In genomic region chr13:77696006-77696862, GRCh38 we compare ENCODE assay signal across 10 cellular contexts. TPM values are rescaled to one million over a fixed set of nuclear protein-coding genes. Genes with fewer than 3 reads are reported as not detected.
DNase-seq lines count a peak whose midpoint lies in the region; ATAC-seq, FAIRE-seq and TF ChIP-seq lines count a peak whose summit lies in the region.
"Had no signal": no experiment of that assay in that cellular context is flagged by ENCODE, and none has a peak within 500 bp of the region (broad histone marks: within the 10 kb centered on the region; RNA-seq: fewer than 3 reads in every experiment).

No MANE protein-coding gene starts in this region.

- DNase-seq in SK-N-SH: peak; percentile 45
- DNase-seq in NCI-H345 treated with DMSO at 0.1 percent for 48 hours (lab: John Stamatoyannopoulos, UW; ENCODE audit: unreplicated experiment): peak; percentile 38
- DNase-seq in esophagus muscularis mucosa (ENCODE audit: extremely low spot score): no peak
- peak; percentile 3 for DNase-seq in small intestine
- DNase-seq in iPS-NIHi11 (ENCODE audit: low spot score): no peak
- no peak for DNase-seq in NCI-H510A (lab: John Stamatoyannopoulos, UW)
- no peak for DNase-seq in tibial nerve (ENCODE audit: low spot score in 2 of 2)

- no peaks in the 10 kb centered on the region for H3K36me3 ChIP-seq in SK-N-SH (replicated peaks in 1 of 2; ENCODE audit: control insufficient read depth in 1 of 2, insufficient read depth in 2 of 2, low read length in 1 of 2)
- no peaks in the 10 kb centered on the region for H3K36me3 ChIP-seq in esophagus muscularis mucosa
- H3K36me3 ChIP-seq in small intestine (ENCODE audit: control insufficient read depth in 2 of 2, insufficient read depth in 2 of 2, low read length in 2 of 2): no peaks in the 10 kb centered on the region
- no peaks in the 10 kb centered on the region for H3K36me3 ChIP-seq in tibial nerve

- ATAC-seq in SK-N-SH treated with all-trans-retinoic acid at 6 μM for 48 hours: no peak

- no peak for TF ChIP-seq RAD21 in SK-N-SH (IDR thresholded peaks at IDR 0.05; ENCODE audit: low read length)

- H2AFZ ChIP-seq in SK-N-SH (ENCODE audit: low read depth): no peak overlapping the region

- H3K4me3 ChIP-seq in SK-N-SH (ENCODE audit: low read depth in 2 of 2, low read length in 1 of 2) (peak overlapping the region in 1 of 2 experiments; percentile 31; a peak in 1 of 4 replicates), esophagus muscularis mucosa (peak overlapping the region; percentile 1 to 85 (median 74)), small intestine (ENCODE audit: low read depth in 1 of 2, low read length in 2 of 2) (no peak overlapping the region), tibial nerve (peak overlapping the region in 2 of 4 donors; percentile 63 to 83)

- TF ChIP-seq EP300 in SK-N-SH (IDR thresholded peaks at IDR 0.05; ENCODE audit: borderline replicate concordance in 1 of 2, low read depth in 1 of 2, low read length in 1 of 2) (no peak), esophagus muscularis mucosa (IDR thresholded peaks at IDR 0.05) (no peak), tibial nerve (IDR thresholded peaks at IDR 0.05) (no peak)

- no peak for TF ChIP-seq CTCF in SK-N-SH (IDR thresholded peaks at IDR 0.05)
- no peak for TF ChIP-seq CTCF in esophagus muscularis mucosa (IDR thresholded peaks at IDR 0.05)
- no peak for TF ChIP-seq CTCF in tibial nerve (IDR thresholded peaks at IDR 0.05)

- no peaks in the 10 kb centered on the region for H4K20me1 ChIP-seq in SK-N-SH (ENCODE audit: insufficient read depth)

- CTCF ChIA-PET in SK-N-SH (lab: Yijun Ruan, JAX): interaction anchor here (0.6 to 2.3 kb wide), 3 partner anchors 29 to 103 kb away, joined by 3 to 9 read pairs (median 7); no protein-coding TSS in a partner anchor

- H3K27me3 ChIP-seq in SK-N-SH (ENCODE audit: insufficient read depth) (peaks cover 10% of the 10 kb centered on the region; the same call in 1 of the 2 replicates), esophagus muscularis mucosa (peaks cover 0 to 10% (median 0%) of the 10 kb centered on the region in 4 donors), small intestine (ENCODE audit: control insufficient read depth in 2 of 2, insufficient read depth in 2 of 2, low read length in 2 of 2) (peaks cover 0 to 2% of the 10 kb centered on the region in 2 donors), tibial nerve (peaks cover 0 to 60% of the 10 kb centered on the region in 2 donors)

- no peak overlapping the region for H3K9ac ChIP-seq in SK-N-SH

- TF ChIP-seq POLR2A in esophagus muscularis mucosa (IDR thresholded peaks at IDR 0.05; ENCODE audit: low read depth) (no peak), tibial nerve (IDR thresholded peaks at IDR 0.05) (no peak)

- POLR2A ChIA-PET in SK-N-SH (lab: Yijun Ruan, JAX): no interaction called here

- 7% methylated on average over 9 of the region's 9 CpGs for WGBS in SK-N-SH (ENCODE audit: low lambda C conversion rate)
- WGBS in esophagus muscularis mucosa: 22% methylated on average over 9 of the region's 9 CpGs
- WGBS in small intestine, 3 donors: 9 to 26% (median 20%) methylated on average over 9 of the region's 9 CpGs
- WGBS in tibial nerve, 2 donors: 29 to 33% methylated on average over 9 of the region's 9 CpGs

- no peaks in the 10 kb centered on the region for H3K79me2 ChIP-seq in SK-N-SH (ENCODE audit: insufficient read depth)

- no peak overlapping the region for H3K27ac ChIP-seq in SK-N-SH (ENCODE audit: low read depth in 2 of 2, low read length in 1 of 2)
- H3K27ac ChIP-seq in esophagus muscularis mucosa (replicated peaks in 1 of 4): peak overlapping the region in 2 of 4 donors; percentile 68 to 73
- no peak overlapping the region for H3K27ac ChIP-seq in small intestine (ENCODE audit: low read depth in 1 of 2, low read length in 1 of 2)
- peak overlapping the region in 1 of 4 donors; percentile 74 for H3K27ac ChIP-seq in tibial nerve
- H3K27ac ChIP-seq: C4-2B had no signal

- H3K9me3 ChIP-seq in SK-N-SH (no peaks in the 10 kb centered on the region), esophagus muscularis mucosa (no peaks in the 10 kb centered on the region), small intestine (ENCODE audit: control insufficient read depth, low read depth) (no peaks in the 10 kb centered on the region), tibial nerve (no peaks in the 10 kb centered on the region)

- FAIRE-seq in small intestine (lab: Jason Lieb, UNC): no peak
- FAIRE-seq: colon had no signal

- H3K4me1 ChIP-seq in SK-N-SH (ENCODE audit: control insufficient read depth in 1 of 2, insufficient read depth in 2 of 2, low read depth in 1 of 2, low read length in 1 of 2) (peaks cover 0 to 22% of the 10 kb centered on the region in 2 experiments; a peak in 3 of 4 replicates), esophagus muscularis mucosa (peaks cover 15 to 40% (median 33%) of the 10 kb centered on the region in 4 donors), small intestine (ENCODE audit: control insufficient read depth in 2 of 2, insufficient read depth in 1 of 2, low read depth in 1 of 2, low read length in 1 of 2) (no peaks in the 10 kb centered on the region), tibial nerve (peaks cover 0 to 35% (median 6%) of the 10 kb centered on the region in 4 donors)

- no peak overlapping the region for H3K4me2 ChIP-seq in SK-N-SH

- H3K9me2 ChIP-seq in SK-N-SH: 0 out of 2 replicates have a peak, but pooled peaks cover 2% of the 10 kb centered on the region

- intact Hi-C loops in esophagus muscularis mucosa (cut with DNase I): loop anchor here (10.0 kb wide), 1 partner anchor 371 kb away; the partner anchor contains the start of gene MYCBP2

- no peaks in the 10 kb centered on the region for H3F3A ChIP-seq in SK-N-SH (replicated peaks; ENCODE audit: insufficient read depth)

TF ChIP-seq in SK-N-SH, 30 proteins besides CTCF, POLR2A, EP300 and RAD21 (continues in another document):
- no peak for TF ChIP-seq POLR2AphosphoS5 (IDR thresholded peaks at IDR 0.05; ENCODE audit: low read depth, low read length)
- TF ChIP-seq MEF2A (IDR thresholded peaks at IDR 0.05; ENCODE audit: borderline replicate concordance, low read depth): no peak
- no peak for TF ChIP-seq MXI1 (IDR thresholded peaks at IDR 0.05; ENCODE audit: low read depth, low read length)
- TF ChIP-seq, protein P1, sequence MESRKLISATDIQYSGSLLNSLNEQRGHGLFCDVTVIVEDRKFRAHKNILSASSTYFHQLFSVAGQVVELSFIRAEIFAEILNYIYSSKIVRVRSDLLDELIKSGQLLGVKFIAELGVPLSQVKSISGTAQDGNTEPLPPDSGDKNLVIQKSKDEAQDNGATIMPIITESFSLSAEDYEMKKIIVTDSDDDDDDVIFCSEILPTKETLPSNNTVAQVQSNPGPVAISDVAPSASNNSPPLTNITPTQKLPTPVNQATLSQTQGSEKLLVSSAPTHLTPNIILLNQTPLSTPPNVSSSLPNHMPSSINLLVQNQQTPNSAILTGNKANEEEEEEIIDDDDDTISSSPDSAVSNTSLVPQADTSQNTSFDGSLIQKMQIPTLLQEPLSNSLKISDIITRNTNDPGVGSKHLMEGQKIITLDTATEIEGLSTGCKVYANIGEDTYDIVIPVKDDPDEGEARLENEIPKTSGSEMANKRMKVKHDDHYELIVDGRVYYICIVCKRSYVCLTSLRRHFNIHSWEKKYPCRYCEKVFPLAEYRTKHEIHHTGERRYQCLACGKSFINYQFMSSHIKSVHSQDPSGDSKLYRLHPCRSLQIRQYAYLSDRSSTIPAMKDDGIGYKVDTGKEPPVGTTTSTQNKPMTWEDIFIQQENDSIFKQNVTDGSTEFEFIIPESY (IDR thresholded peaks at IDR 0.05; ENCODE audit: borderline replicate concordance, low read depth): no peak
- TF ChIP-seq RFX5 (IDR thresholded peaks at IDR 0.05; ENCODE audit: low read length): no peak
- no peak for TF ChIP-seq TAF1 (IDR thresholded peaks at IDR 0.05; ENCODE audit: borderline replicate concordance, low read depth, low read length)
- TF ChIP-seq GABPA (IDR thresholded peaks at IDR 0.05; ENCODE audit: low read depth): no peak

TF ChIP-seq in SK-N-SH treated with all-trans-retinoic acid at 6 μM for 48 hours, 23 proteins besides CTCF, POLR2A, EP300 and RAD21 (continues in another document):
- TF ChIP-seq ZC3H10 (CRISPR knock-in tag; IDR thresholded peaks at IDR 0.05) (no peak), ZFP30 (CRISPR knock-in tag; IDR thresholded peaks at IDR 0.05) (no peak), CSDC2 (CRISPR knock-in tag; IDR thresholded peaks at IDR 0.05) (no peak), TOX (CRISPR knock-in tag; IDR thresholded peaks at IDR 0.05; ENCODE audit: borderline replicate concordance) (no peak), OSR1 (CRISPR knock-in tag; IDR thresholded peaks at IDR 0.05) (no peak), GLIS3 (CRISPR knock-in tag; IDR thresholded peaks at IDR 0.05) (no peak), ARNTL (CRISPR knock-in tag; IDR thresholded peaks at IDR 0.05; ENCODE audit: borderline replicate concordance, low read depth) (no peak), ESRRG (CRISPR knock-in tag; IDR thresholded peaks at IDR 0.05) (no peak), ZNF70 (CRISPR knock-in tag; IDR thresholded peaks at IDR 0.05) (no peak), ZFP3 (CRISPR knock-in tag; IDR thresholded peaks at IDR 0.05) (no peak)
- TF ChIP-seq, protein P2, sequence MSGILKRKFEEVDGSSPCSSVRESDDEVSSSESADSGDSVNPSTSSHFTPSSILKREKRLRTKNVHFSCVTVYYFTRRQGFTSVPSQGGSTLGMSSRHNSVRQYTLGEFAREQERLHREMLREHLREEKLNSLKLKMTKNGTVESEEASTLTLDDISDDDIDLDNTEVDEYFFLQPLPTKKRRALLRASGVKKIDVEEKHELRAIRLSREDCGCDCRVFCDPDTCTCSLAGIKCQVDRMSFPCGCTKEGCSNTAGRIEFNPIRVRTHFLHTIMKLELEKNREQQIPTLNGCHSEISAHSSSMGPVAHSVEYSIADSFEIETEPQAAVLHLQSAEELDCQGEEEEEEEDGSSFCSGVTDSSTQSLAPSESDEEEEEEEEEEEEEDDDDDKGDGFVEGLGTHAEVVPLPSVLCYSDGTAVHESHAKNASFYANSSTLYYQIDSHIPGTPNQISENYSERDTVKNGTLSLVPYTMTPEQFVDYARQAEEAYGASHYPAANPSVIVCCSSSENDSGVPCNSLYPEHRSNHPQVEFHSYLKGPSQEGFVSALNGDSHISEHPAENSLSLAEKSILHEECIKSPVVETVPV (CRISPR knock-in tag; IDR thresholded peaks at IDR 0.05): no peak

RNA-seq across cellular contexts. Expression of gene SLAIN1, which starts 1.3 kb away (rescaled TPM):
- 1.6 and 1.8 TPM in 2 replicates for polyA plus RNA-seq in SK-N-SH (2012; rRNA removed)
- 1.5 TPM in 2 replicates for polyA plus RNA-seq in SK-N-SH (2012; cell fraction: cytosol; rRNA removed)
- 0.42 and 0.76 TPM in 2 replicates for polyA plus RNA-seq in SK-N-SH (2012; cell fraction: nucleus; rRNA removed)
- total RNA-seq in esophagus muscularis mucosa: 10 to 100 TPM in 2 of 4 donors, 1 to 10 TPM in 2; 7.1 to 12.3 (median 9.7) TPM
- polyA plus RNA-seq in small intestine: 1 to 10 TPM; 1.3 to 3.9 (median 3.5) TPM
- total RNA-seq in tibial nerve: 10 to 100 TPM in 1 of 4 donors, 1 to 10 TPM in 3; 2.8 to 13.5 (median 5.0) TPM

Comparison
In these comparisons a context has a peak if more than half of its experiments do, and no peak if none do; other contexts are left out.
1. DNase-seq: peak in SK-N-SH (single experiment), NCI-H345 treated with DMSO at 0.1 percent for 48 hours (single experiment) and small intestine (single experiment); none in esophagus muscularis mucosa (single experiment), iPS-NIHi11 (single experiment), NCI-H510A (single experiment) and tibial nerve (0 of 2).
2. H3K4me3 ChIP-seq: peak in esophagus muscularis mucosa (4 of 4); none in small intestine (0 of 2).